ENCODE assay signal across 11 cellular contexts in the genomic region with DNA sequence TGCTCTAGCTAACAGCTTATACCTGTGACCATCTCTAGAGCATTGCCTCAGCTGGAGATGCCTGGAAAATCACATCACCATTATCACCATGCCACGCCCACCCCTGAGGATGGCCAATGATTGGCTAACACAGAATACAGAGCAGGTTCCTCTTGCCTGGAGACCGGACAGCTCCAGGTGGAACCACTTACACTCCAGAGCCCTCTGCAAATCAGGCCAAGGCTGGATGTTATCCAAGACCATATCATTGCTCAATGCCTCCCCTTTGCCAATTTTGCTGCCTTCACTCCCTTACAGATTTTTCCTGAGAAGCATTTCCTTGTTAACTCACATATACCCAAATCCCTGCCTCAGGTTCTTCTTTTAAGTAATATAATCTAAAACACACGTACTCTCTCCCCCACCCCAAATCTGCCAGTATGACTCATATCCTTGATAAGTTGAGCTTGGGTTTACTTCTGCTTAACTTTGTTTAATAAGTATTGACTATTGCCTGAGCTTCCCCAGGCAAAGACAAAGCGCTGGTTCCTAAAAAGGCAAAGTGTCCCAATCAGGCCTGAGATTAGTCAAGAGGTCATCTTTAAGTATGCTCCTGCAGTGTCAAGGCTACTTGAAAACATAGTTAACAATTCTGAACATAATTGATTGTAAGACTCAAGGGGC.
DNase-seq lines count a peak whose midpoint lies in the region; ATAC-seq and TF ChIP-seq lines count a peak whose summit lies in the region.
"Had no signal": no experiment of that assay in that cellular context is flagged by ENCODE, and none has a peak within 500 bp of the region (broad histone marks: within the 10 kb centered on the region; RNA-seq: fewer than 3 reads in every experiment).

No MANE protein-coding gene starts in this region.

- H3K4me1 Mint-ChIP-seq in endodermal cell: peaks cover 20% of the 10 kb centered on the region

- H3K79me2 ChIP-seq in osteoblast (ENCODE audit: insufficient read depth, low read length): no peaks in the 10 kb centered on the region

- intact Hi-C loops in testis (cut with DNase I; ENCODE audit: low total_unique reads): no loop called here

- no peaks in the 10 kb centered on the region for H4K20me1 ChIP-seq in osteoblast (ENCODE audit: insufficient read depth, low read length)

- H3K4me2 ChIP-seq in osteoblast (ENCODE audit: insufficient read depth, low read length): no peak overlapping the region
- H3K4me2 ChIP-seq: PC-9 had no signal

- ATAC-seq in omental fat pad (ENCODE audit: low FRiP score): peak; percentile 89
- no peak for ATAC-seq in HG02588 (IDR thresholded peaks at IDR 0.05; ENCODE audit: unreplicated experiment)

- H3K27me3 ChIP-seq in endodermal cell (ENCODE audit: control insufficient read depth, insufficient read depth, low read length, poor library complexity, severe bottlenecking): no peaks in the 10 kb centered on the region
- H3K27me3 ChIP-seq in testis: no peaks in the 10 kb centered on the region
- H3K27me3 ChIP-seq in osteoblast (ENCODE audit: insufficient read depth, low read length): no peaks in the 10 kb centered on the region
- H3K27me3 ChIP-seq: heart right ventricle had no signal

- 70 to 79% methylated on average over 1 to 4 of the region's 4 CpGs for WGBS in endodermal cell (ENCODE audit: insufficient coverage in 1 of 2, insufficient read length in 1 of 2), 2 experiments
- WGBS in testis, 2 donors: 77% methylated on average over 4 of the region's 4 CpGs

- H3K27me3 Mint-ChIP-seq in endodermal cell (ENCODE audit: insufficient read depth): no peaks in the 10 kb centered on the region

- H3K36me3 ChIP-seq in endodermal cell (ENCODE audit: control insufficient read depth, insufficient read depth, low read length) (no peaks in the 10 kb centered on the region), testis (ENCODE audit: low read depth, missing control alignments) (no peaks in the 10 kb centered on the region), osteoblast (ENCODE audit: insufficient read depth, low read length) (no peaks in the 10 kb centered on the region)
- H3K36me3 ChIP-seq: heart right ventricle had no signal

- H3K9ac ChIP-seq in endodermal cell (ENCODE audit: extremely low read depth, low read length, poor library complexity, severe bottlenecking): no peak overlapping the region

- no peaks in the 10 kb centered on the region for H3K36me3 Mint-ChIP-seq in endodermal cell (ENCODE audit: low read depth)

- H3K27ac ChIP-seq in endodermal cell (ENCODE audit: low read depth, low read length): no peak overlapping the region
- no peak overlapping the region for H3K27ac ChIP-seq in testis
- no peak overlapping the region for H3K27ac ChIP-seq in osteoblast (ENCODE audit: low read depth, low read length)
- H3K27ac ChIP-seq: heart right ventricle, PC-9 had no signal

- H3K4me3 ChIP-seq in endodermal cell (ENCODE audit: low read length) (no peak overlapping the region), testis (no peak overlapping the region), osteoblast (ENCODE audit: insufficient read depth, low read length) (no peak overlapping the region)
- H3K4me3 ChIP-seq: heart right ventricle, PC-9 had no signal

- TF ChIP-seq CTCF in endodermal cell (conservative IDR thresholded peaks at IDR 0.05): no peak
- no peak for TF ChIP-seq CTCF in omental fat pad (IDR thresholded peaks at IDR 0.05)
- TF ChIP-seq CTCF in testis (IDR thresholded peaks at IDR 0.05): no peak
- no peak for TF ChIP-seq CTCF in osteoblast (IDR thresholded peaks at IDR 0.05; ENCODE audit: extremely low read depth, low read depth, low read length)

- no peak overlapping the region for H3K27ac Mint-ChIP-seq in endodermal cell

- H3K9me3 Mint-ChIP-seq in endodermal cell: no peaks in the 10 kb centered on the region

- no peak for TF ChIP-seq POLR2A in testis (IDR thresholded peaks at IDR 0.05)

- H3K4me1 ChIP-seq in endodermal cell (ENCODE audit: control insufficient read depth, insufficient read depth, low read length) (peaks cover 11% of the 10 kb centered on the region), testis (no peaks in the 10 kb centered on the region), osteoblast (ENCODE audit: insufficient read depth, low read length) (no peaks in the 10 kb centered on the region)

- H3K9me3 ChIP-seq in endodermal cell (ENCODE audit: control insufficient read depth, low read length): no peaks in the 10 kb centered on the region
- no peaks in the 10 kb centered on the region for H3K9me3 ChIP-seq in testis
- H3K9me3 ChIP-seq in osteoblast (ENCODE audit: low read depth, low read length): no peaks in the 10 kb centered on the region
- H3K9me3 ChIP-seq: heart right ventricle had no signal

- no peak overlapping the region for H3K4me3 Mint-ChIP-seq in endodermal cell

- H2AFZ ChIP-seq in osteoblast (ENCODE audit: low read length): no peak overlapping the region
- H2AFZ ChIP-seq: PC-9 had no signal

- peak; percentile 61 for DNase-seq in GM04503 (ENCODE audit: low read depth)
- DNase-seq in NCI-H2029 (lab: John Stamatoyannopoulos, UW): peak; percentile 84
- peak; percentile 90 for DNase-seq in endodermal cell
- no peak for DNase-seq in omental fat pad (ENCODE audit: low spot score)
- no peak for DNase-seq in testis
- no peak for DNase-seq in NCI-H1417 treated with DMSO at 0.1 percent for 48 hours (lab: John Stamatoyannopoulos, UW)
- DNase-seq in osteoblast (ENCODE audit: insufficient read length, low spot score, missing footprints): no peak
- DNase-seq: stimulated activated CD4-positive, alpha-beta T cell treated with anti-CD3 and anti-CD28 coated beads, Interleukin-12 subunit alpha, Interleukin-12 subunit beta, amount 100 ng/mL, for 4 hours had no signal

Comparison
In these comparisons a context has a peak if more than half of its experiments do, and no peak if none do; other contexts are left out.
1. DNase-seq: peak in GM04503 (single experiment), NCI-H2029 (single experiment) and endodermal cell (single experiment); none in omental fat pad (single experiment), testis (single experiment), NCI-H1417 treated with DMSO at 0.1 percent for 48 hours (single experiment) and osteoblast (single experiment).